8 cellular contexts compared by ENCODE assay signal in genomic region chr2:87452861-87453260, GRCh38.
DNase-seq lines count a peak whose midpoint lies in the region; FAIRE-seq and TF ChIP-seq lines count a peak whose summit lies in the region.
"Not testable (repeated sequence)": the region's sequence is repeated elsewhere in the genome, so short reads cannot be mapped to it uniquely, and the experiment has no call there.

No MANE protein-coding gene starts in this region.

- H3K4me2 ChIP-seq in smooth muscle cell = not testable (repeated sequence)

- not testable (repeated sequence) for TF ChIP-seq CTCF in astrocyte of the cerebellum (IDR thresholded peaks at IDR 0.05; ENCODE audit: low read depth, low read length, missing control alignments); epithelial cell of esophagus (IDR thresholded peaks at IDR 0.05; ENCODE audit: insufficient read depth, low read depth, low read length, missing control alignments); left ventricle myocardium inferior (IDR thresholded peaks at IDR 0.05; ENCODE audit: borderline replicate concordance); smooth muscle cell (IDR thresholded peaks at IDR 0.05; ENCODE audit: borderline replicate concordance, insufficient read depth, poor library complexity, severe bottlenecking)

- H3K4me3 ChIP-seq in astrocyte of the cerebellum (ENCODE audit: low read depth, low read length); epithelial cell of esophagus (ENCODE audit: low read length); left ventricle myocardium inferior; smooth muscle cell: not testable (repeated sequence)

- H2AFZ ChIP-seq in smooth muscle cell (ENCODE audit: low read depth) = not testable (repeated sequence)

- not testable (repeated sequence) for H3K27me3 ChIP-seq in left ventricle myocardium inferior (ENCODE audit: low read depth); smooth muscle cell (ENCODE audit: low read depth)

- not testable (repeated sequence) for H3K27ac ChIP-seq in left ventricle myocardium inferior (replicated peaks)
- H3K27ac ChIP-seq in smooth muscle cell (ENCODE audit: low read depth) = peak overlapping the region; percentile 35

- in situ Hi-C loops in astrocyte of the cerebellum (cut with HindIII; ENCODE audit: low sequenced_read_pairs) = not testable (repeated sequence)

- not testable (repeated sequence) for H3K36me3 ChIP-seq in left ventricle myocardium inferior; smooth muscle cell (ENCODE audit: low read depth)

- H4K20me1 ChIP-seq in smooth muscle cell (ENCODE audit: low read depth) = not testable (repeated sequence)

- not testable (repeated sequence) for TF ChIP-seq POLR2A in H54 (IDR thresholded peaks at IDR 0.05; ENCODE audit: low read depth, low read length)

- FAIRE-seq in H54 (lab: Jason Lieb, UNC); RCC 7860 (lab: Jason Lieb, UNC): not testable (repeated sequence)

- not testable (repeated sequence) for H3K79me2 ChIP-seq in smooth muscle cell (ENCODE audit: low read depth)

- H3K9ac ChIP-seq in smooth muscle cell (ENCODE audit: low read depth) = not testable (repeated sequence)

- DNase-seq in AG08396 (ENCODE audit: low spot score) (peak; percentile 29), H54 (ENCODE audit: insufficient read length, low spot score) (peak; percentile 3), RCC 7860 (ENCODE audit: low spot score) (peak; percentile 29), astrocyte of the cerebellum (ENCODE audit: low read depth) (peak; percentile 54), epithelial cell of esophagus (ENCODE audit: low read depth) (peak; percentile 45), left ventricle myocardium inferior (peak; percentile 31), mucosa of gallbladder (ENCODE audit: low spot score) (peak; percentile 36)
- DNase-seq in smooth muscle cell (lab: John Stamatoyannopoulos, UW; ENCODE audit: unreplicated experiment) = not testable (repeated sequence)

- H3K4me1 ChIP-seq in left ventricle myocardium inferior = peaks cover 11% of the 10 kb centered on the region
- not testable (repeated sequence) for H3K4me1 ChIP-seq in smooth muscle cell (ENCODE audit: low read depth)

- not testable (repeated sequence) for H3K9me3 ChIP-seq in left ventricle myocardium inferior (replicated peaks); smooth muscle cell (replicated peaks; ENCODE audit: low read depth)

- intact Hi-C loops in left ventricle myocardium inferior (cut with micrococcal nuclease) = not testable (repeated sequence)

- 27% methylated on average over 1 of the region's 1 CpG for WGBS in smooth muscle cell (ENCODE audit: low lambda C conversion rate)

- not testable (repeated sequence) for H3F3A ChIP-seq in smooth muscle cell (ENCODE audit: low read depth)
